Comparison of ENCODE assay signal across 10 cellular contexts in genomic region chr9:971901-972511, GRCh38. TPM values are rescaled to one million over a fixed set of nuclear protein-coding genes. Genes with fewer than 3 reads are reported as not detected.
A peak's percentile ranks its signal among the peaks of the same experiment; 100 is the strongest.
DNase-seq lines count a peak whose midpoint lies in the region; ATAC-seq and TF ChIP-seq lines count a peak whose summit lies in the region.
"Had no signal": no experiment of that assay in that cellular context is flagged by ENCODE, and none has a peak within 500 bp of the region (broad histone marks: within the 10 kb centered on the region; RNA-seq: fewer than 3 reads in every experiment).

No MANE protein-coding gene starts in this region.

- peak overlapping the region; percentile 6; the same call in 1 of the 2 replicates for H3K4me3 ChIP-seq in AG04449 (ENCODE audit: low read depth, low read length)
- peak overlapping the region; percentile 67 for H3K4me3 ChIP-seq in HUES6 (ENCODE audit: low read depth, low read length)
- peak overlapping the region; percentile 38 to 55 (median 48) for H3K4me3 ChIP-seq in esophagus muscularis mucosa
- H3K4me3 ChIP-seq in brain microvascular endothelial cell (ENCODE audit: low read depth, low read length), result no peak overlapping the region

- peak overlapping the region; percentile 31 for H3K4me3 Mint-ChIP-seq in natural killer cell

- peaks cover 5 to 6% of the 10 kb centered on the region in 2 donors for H3K4me1 Mint-ChIP-seq in natural killer cell

- TF ChIP-seq POLR2A in esophagus muscularis mucosa (IDR thresholded peaks at IDR 0.05; ENCODE audit: low read depth), result no peak

- no peak for TF ChIP-seq CTCF in AG04449 (IDR thresholded peaks at IDR 0.05; ENCODE audit: insufficient read depth, low read length, missing control alignments)
- no peak for TF ChIP-seq CTCF in esophagus muscularis mucosa (IDR thresholded peaks at IDR 0.05)
- TF ChIP-seq CTCF in natural killer cell (IDR thresholded peaks at IDR 0.05), result no peak
- TF ChIP-seq CTCF in brain microvascular endothelial cell (IDR thresholded peaks at IDR 0.05; ENCODE audit: low read depth, low read length, missing control alignments), result no peak

- H3K27ac ChIP-seq in HUES6 (ENCODE audit: low read depth, low read length) (no peak overlapping the region), esophagus muscularis mucosa (replicated peaks in 1 of 4) (no peak overlapping the region), brain microvascular endothelial cell (no peak overlapping the region)

- POLR2A ChIA-PET in AG04449 (lab: Yijun Ruan, JAX), result no interaction called here

- no peak overlapping the region for H3K27ac Mint-ChIP-seq in natural killer cell

- CTCF ChIA-PET in AG04449 (lab: Yijun Ruan, JAX), result no interaction called here

- WGBS in esophagus muscularis mucosa, result 5% methylated on average over 35 of the region's 42 CpGs

- H3K36me3 Mint-ChIP-seq in natural killer cell, result no peaks in the 10 kb centered on the region

- H3K27me3 ChIP-seq in HUES6 (ENCODE audit: control insufficient read depth, insufficient read depth, low read length) (peaks cover 99% of the 10 kb centered on the region), esophagus muscularis mucosa (peaks cover 32 to 100% (median 97%) of the 10 kb centered on the region in 4 donors), brain microvascular endothelial cell (replicated peaks) (peaks cover 93% of the 10 kb centered on the region)

- no peak for ATAC-seq in natural killer cell
- no peak for ATAC-seq in HG03039 (IDR thresholded peaks at IDR 0.05; ENCODE audit: unreplicated experiment)

- H3K4me1 ChIP-seq in HUES6 (ENCODE audit: control insufficient read depth, insufficient read depth, low read length) (peaks cover 41% of the 10 kb centered on the region), esophagus muscularis mucosa (peaks cover 44 to 56% (median 54%) of the 10 kb centered on the region in 4 donors)

- no peak for DNase-seq in AG04449 (ENCODE audit: low read depth, low spot score)
- DNase-seq in esophagus muscularis mucosa (ENCODE audit: extremely low spot score), result peak; percentile 66
- no peak for DNase-seq in natural killer cell
- DNase-seq in brain microvascular endothelial cell, result no peak
- no peak for DNase-seq in stimulated activated naive CD4-positive, alpha-beta T cell (lab: John Stamatoyannopoulos, UW)
- DNase-seq in OCI-M1 (lab: John Stamatoyannopoulos, UW), result no peak
- DNase-seq: T1000 had no signal

- intact Hi-C loops in esophagus muscularis mucosa (cut with DNase I), result no loop called here
- intact Hi-C loops in natural killer cell (cut with micrococcal nuclease), result no loop called here

- no peaks in the 10 kb centered on the region for H3K9me3 Mint-ChIP-seq in natural killer cell

- no peaks in the 10 kb centered on the region for H3K9me3 ChIP-seq in HUES6 (ENCODE audit: control insufficient read depth, insufficient read depth, low read depth, low read length)
- no peaks in the 10 kb centered on the region for H3K9me3 ChIP-seq in esophagus muscularis mucosa

- H3K27me3 Mint-ChIP-seq in natural killer cell (ENCODE audit: low read depth in 2 of 2), result peaks cover 61 to 69% of the 10 kb centered on the region in 2 donors

- in situ Hi-C loops in brain microvascular endothelial cell (cut with HindIII; ENCODE audit: low pct_ligation_motif_present, low sequenced_read_pairs), result no loop called here

- peak overlapping the region; percentile 22 for H3K9ac ChIP-seq in HUES6 (ENCODE audit: low read length)

- no peaks in the 10 kb centered on the region for H3K36me3 ChIP-seq in HUES6 (ENCODE audit: control insufficient read depth, insufficient read depth, low read length)
- no peaks in the 10 kb centered on the region for H3K36me3 ChIP-seq in esophagus muscularis mucosa
- no peaks in the 10 kb centered on the region for H3K36me3 ChIP-seq in brain microvascular endothelial cell (replicated peaks)

- TF ChIP-seq EP300 in esophagus muscularis mucosa (IDR thresholded peaks at IDR 0.05), result no peak

RNA-seq across cellular contexts. Expression of gene DMRT3, which starts 4.4 kb away (rescaled TPM):
- total RNA-seq in esophagus muscularis mucosa (not detected), natural killer cell (not detected)
- total RNA-seq: dermis blood vessel endothelial cell had no signal
